ENCODE assay signal across 8 cellular contexts in the genomic region with DNA sequence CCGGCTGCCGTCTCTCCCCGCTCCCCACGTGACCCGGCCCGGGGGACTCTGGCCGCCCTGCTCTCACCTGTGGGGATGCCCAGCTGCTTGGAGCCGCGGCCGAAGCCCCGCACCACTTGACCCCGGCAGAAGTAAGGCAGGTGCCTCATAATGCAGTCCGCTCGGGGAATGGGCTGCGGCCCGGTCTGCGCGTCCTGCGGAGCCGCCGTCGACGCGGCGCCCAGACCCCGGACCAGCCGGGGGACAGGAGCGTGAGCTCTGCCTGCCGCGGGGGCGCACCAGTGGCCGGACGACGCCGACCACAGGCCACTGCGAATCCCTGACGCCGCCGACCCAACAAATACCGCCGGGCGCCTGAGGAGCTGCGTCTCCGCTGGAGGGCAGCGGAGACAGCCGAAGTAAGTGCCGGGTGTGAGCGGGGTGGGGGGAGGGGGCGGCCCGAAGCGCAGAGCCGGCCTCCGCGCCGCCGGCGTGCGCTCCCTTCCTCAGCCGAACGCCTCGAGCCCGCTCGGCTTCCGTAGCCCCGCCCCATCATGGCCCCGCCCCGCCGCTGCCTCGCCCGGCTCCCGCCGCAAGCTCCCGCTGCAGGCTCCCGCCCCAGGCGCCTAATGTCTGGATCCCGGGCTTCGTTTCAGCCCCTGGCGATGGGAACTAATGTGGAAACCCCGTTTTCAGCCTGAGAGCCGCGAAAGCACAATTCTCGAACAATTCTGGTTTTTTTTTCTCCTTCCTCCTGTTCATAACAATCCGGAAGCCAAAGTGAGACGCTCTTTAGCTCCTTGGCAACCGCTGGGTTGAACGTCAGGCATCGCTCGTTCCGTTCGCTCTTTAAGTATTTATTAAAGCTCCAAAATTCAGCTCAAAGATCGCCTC. TPM values are rescaled to one million over a fixed set of nuclear protein-coding genes. Genes with fewer than 3 reads are reported as not detected.
DNase-seq lines count a peak whose midpoint lies in the region; ATAC-seq and TF ChIP-seq lines count a peak whose summit lies in the region.

A gene (minus strand): TSS at position 404 of the 873 bp plus-strand sequence. CDS start 255 bp downstream, at position 149.

- POLR2A ChIA-PET in Panc1 (lab: Charles Lee) = interaction anchor here (0.6 kb wide), 1 partner anchor 244 kb away, joined by 3 read pairs; no protein-coding TSS in a partner anchor
- POLR2A ChIA-PET in naive thymus-derived CD8-positive, alpha-beta T cell (lab: Charles Lee) = interaction anchor here (0.6 to 2.2 kb wide), 5 partner anchors 65 to 1376 kb away, joined by 3 to 11 read pairs (median 7); a partner anchor contains a TSS

- peaks cover 0 to 16% (median 3%) of the 10 kb centered on the region in 3 donors for H3K36me3 Mint-ChIP-seq in naive thymus-derived CD8-positive, alpha-beta T cell

- H3K27me3 ChIP-seq in Panc1 (ENCODE audit: control insufficient read depth, insufficient read depth, low read length) (no peaks in the 10 kb centered on the region), fibroblast of lung (ENCODE audit: control insufficient read depth, insufficient read depth, low read length) (no peaks in the 10 kb centered on the region)

- H3K9ac ChIP-seq in fibroblast of lung (ENCODE audit: insufficient read depth, low read length) = peak within 1 kb of the TSS; percentile 87

- H4K20me1 ChIP-seq in fibroblast of lung (ENCODE audit: control insufficient read depth, extremely low read depth, insufficient read depth, low read length) = no peaks in the 10 kb centered on the region

- H3K27ac ChIP-seq in Panc1 (ENCODE audit: low read length) (peak within 1 kb of the TSS; percentile 86), fibroblast of lung (ENCODE audit: insufficient read depth, low read length) (peak within 1 kb of the TSS; percentile 93)

- in situ Hi-C loops in Panc1 (cut with HindIII; ENCODE audit: low pct_unique_long_range_greater_than_20kb, low sequenced_read_pairs) = no loop called here

- no TSS peak for BruUV-seq in Panc1 (replicated peaks; lab: Mats Ljungman, UMichigan)

- no peaks in the 10 kb centered on the region for H3K27me3 Mint-ChIP-seq in naive thymus-derived CD8-positive, alpha-beta T cell

- peak within 1 kb of the TSS; percentile 95 for H3K4me2 ChIP-seq in fibroblast of lung (ENCODE audit: extremely low read depth, insufficient read depth, low read length)

- H3K4me1 ChIP-seq in Panc1 (ENCODE audit: control insufficient read depth, insufficient read depth, low read length) (peaks cover 4% of the 10 kb centered on the region; the same call in 1 of the 2 replicates), fibroblast of lung (ENCODE audit: control insufficient read depth, extremely low read depth, insufficient read depth, low read length) (peaks cover 2% of the 10 kb centered on the region)

- DNase-seq in DMS79 treated with DMSO at 0.1 percent for 48 hours (lab: John Stamatoyannopoulos, UW) (peak; percentile 52), Panc1 (ENCODE audit: low read depth, low spot score) (peak; percentile 22), fibroblast of lung (ENCODE audit: low read depth in 2 of 2) (peak; percentile 95)
- peak; percentile 78 for DNase-seq in Jurkat, Clone E6-1 (ENCODE audit: low read depth, low spot score)
- DNase-seq in activated T-helper 1 cell treated with anti-CD3 and anti-CD28 coated beads, Interleukin-2, amount 50 U/mL, for 16 hours (ENCODE audit: low read depth in 1 of 2, low spot score in 1 of 2) = peak; percentile 87 to 91
- peak; percentile 77 to 98 (median 92) for DNase-seq in naive thymus-derived CD8-positive, alpha-beta T cell
- peak; percentile 93 for DNase-seq in stimulated activated naive CD4-positive, alpha-beta T cell treated with Interleukin-2 at 50 U/mL for 16 hours (lab: John Stamatoyannopoulos, UW)

- peak within 1 kb of the TSS; percentile 95 to 100 (median 98) for H3K27ac Mint-ChIP-seq in naive thymus-derived CD8-positive, alpha-beta T cell

- intact Hi-C loops in Panc1 (cut with micrococcal nuclease; ENCODE audit: unreplicated experiment) = no loop called here

- H3K4me3 Mint-ChIP-seq in naive thymus-derived CD8-positive, alpha-beta T cell = peak within 1 kb of the TSS; percentile 93 to 100 (median 96)

- CTCF ChIA-PET in Panc1 (lab: Charles Lee) = interaction anchor here (0.6 kb wide), 1 partner anchor 259 kb away, joined by 3 read pairs; no protein-coding TSS in a partner anchor

- ATAC-seq in GM21619 (IDR thresholded peaks at IDR 0.05; ENCODE audit: unreplicated experiment) = peak; percentile 62
- peak; percentile 93 for ATAC-seq in Panc1
- peak; percentile 85 to 89 for ATAC-seq in naive thymus-derived CD8-positive, alpha-beta T cell

- TF ChIP-seq CTCF in Panc1 (IDR thresholded peaks at IDR 0.05) = peak; percentile 52
- peak; percentile 28 to 30 for TF ChIP-seq CTCF in fibroblast of lung (conservative IDR thresholded peaks at IDR 0.05 in 1 of 2, IDR thresholded peaks at IDR 0.05 in 1 of 2; ENCODE audit: low read depth in 1 of 2, low read length in 2 of 2)

- no peaks in the 10 kb centered on the region for H3K9me3 ChIP-seq in Panc1 (ENCODE audit: control insufficient read depth, insufficient read depth, low read depth, low read length)
- no peaks in the 10 kb centered on the region for H3K9me3 ChIP-seq in fibroblast of lung (ENCODE audit: control insufficient read depth, insufficient read depth, low read depth, low read length)

- peaks cover 8% of the 10 kb centered on the region for H3K79me2 ChIP-seq in fibroblast of lung (ENCODE audit: control insufficient read depth, insufficient read depth, low read length)

- no peaks in the 10 kb centered on the region for H3K9me3 Mint-ChIP-seq in naive thymus-derived CD8-positive, alpha-beta T cell

- H3K4me1 Mint-ChIP-seq in naive thymus-derived CD8-positive, alpha-beta T cell = peaks cover 6 to 42% (median 28%) of the 10 kb centered on the region in 4 donors

- H3K4me3 ChIP-seq in Jurkat, Clone E6-1 (ENCODE audit: low read length) = peak within 1 kb of the TSS; percentile 87
- H3K4me3 ChIP-seq in Panc1 (ENCODE audit: low read depth in 2 of 2, low read length in 2 of 2) (peak within 1 kb of the TSS; percentile 77 to 84), fibroblast of lung (replicated peaks in 1 of 4; ENCODE audit: control extremely low read depth in 1 of 4, insufficient read depth in 1 of 4, low read depth in 3 of 4, low read length in 4 of 4) (peak within 1 kb of the TSS; percentile 69 to 89 (median 80))

- peak within 1 kb of the TSS; percentile 96 for H2AFZ ChIP-seq in fibroblast of lung (ENCODE audit: low read length)

- peaks cover 2% of the 10 kb centered on the region for H3K36me3 ChIP-seq in Panc1 (ENCODE audit: control insufficient read depth, insufficient read depth, low read length)
- no peaks in the 10 kb centered on the region for H3K36me3 ChIP-seq in fibroblast of lung (ENCODE audit: control insufficient read depth, insufficient read depth, low read length)

RNA-seq across cellular contexts. Expression of the gene that starts here (rescaled TPM):
- polyA plus RNA-seq in Jurkat, Clone E6-1 (2012; ENCODE audit: insufficient read depth, insufficient read length) = 31.4 TPM
- 33.2 TPM for total RNA-seq in Panc1 (2021; ENCODE audit: unreplicated experiment)
- polyA plus RNA-seq in Panc1 (2012; ENCODE audit: insufficient read length) = 14.4 TPM
- total RNA-seq in fibroblast of lung = 21.3 and 22.8 TPM in 2 replicates
- 27.5 and 28.9 TPM in 2 replicates for polyA plus RNA-seq in fibroblast of lung
- polyA plus RNA-seq in fibroblast of lung (2012) = 17.3 and 21.3 TPM in 2 replicates
- polyA minus RNA-seq in fibroblast of lung (ENCODE audit: low replicate concordance) = 1.4 and 2.1 TPM in 2 replicates
- 10 to 100 TPM; 13.2 to 14.0 TPM for total RNA-seq in naive thymus-derived CD8-positive, alpha-beta T cell
- polyA plus RNA-seq in naive thymus-derived CD8-positive, alpha-beta T cell = 10 to 100 TPM; 18.9 to 24.1 (median 24.1) TPM

Comparison
In these comparisons a context has a peak if more than half of its experiments do, and no peak if none do; other contexts are left out.
1. Peak in every context shown above with its lines: DNase-seq, ATAC-seq, H3K4me3 ChIP-seq and H3K27ac ChIP-seq.
2. DNase-seq: peak in every context shown above with its lines; median percentile 95 in fibroblast of lung; 93 in stimulated activated naive CD4-positive, alpha-beta T cell treated with Interleukin-2 at 50 U/mL for 16 hours; 92 in naive thymus-derived CD8-positive, alpha-beta T cell; 89 in activated T-helper 1 cell treated with anti-CD3 and anti-CD28 coated beads, Interleukin-2, amount 50 U/mL, for 16 hours; 78 in Jurkat, Clone E6-1; 52 in DMS79 treated with DMSO at 0.1 percent for 48 hours; 22 in Panc1.